In the genomic region with DNA sequence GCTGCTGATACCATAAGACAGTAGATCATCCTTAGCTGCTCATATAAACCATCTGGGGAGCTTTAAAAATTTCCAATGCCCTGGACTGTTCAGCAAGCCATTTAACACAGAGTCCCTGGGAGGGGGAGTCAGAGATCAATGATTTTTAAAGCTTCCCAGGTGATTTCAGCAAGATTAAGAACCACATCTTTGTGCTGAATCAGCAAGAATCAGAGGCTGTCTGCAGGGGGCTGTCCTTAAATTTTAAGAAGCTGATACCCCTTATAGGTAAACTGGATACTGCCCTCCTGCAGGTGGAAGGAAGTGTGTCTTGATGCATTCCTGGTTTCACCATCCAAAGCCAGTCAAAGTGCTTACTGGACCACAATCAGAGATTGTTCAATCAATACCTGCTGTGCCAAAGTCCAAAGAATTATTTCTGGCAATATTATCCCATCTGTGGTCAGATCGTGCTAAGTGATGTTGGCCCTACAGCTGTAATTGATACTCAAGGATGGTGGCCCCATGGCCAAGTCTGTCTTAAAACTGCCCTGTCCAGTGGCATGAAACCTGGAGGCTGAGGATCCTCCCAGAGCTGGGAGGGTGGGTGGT, we compare ENCODE assay signal across 22 cellular contexts.
"Had no signal": no experiment of that assay in that cellular context is flagged by ENCODE, and none has a peak within 500 bp of the region (broad histone marks: within the 10 kb centered on the region; RNA-seq: fewer than 3 reads in every experiment).

No MANE protein-coding gene starts in this region.

- H3K4me3 ChIP-seq: colonic mucosa, neural progenitor cell, prostate gland, right atrium auricular region, sigmoid colon, spleen, thoracic aorta, tibial nerve, upper lobe of left lung, uterus had no signal

- H3K9ac ChIP-seq: neural progenitor cell had no signal

- H3K27ac ChIP-seq: colonic mucosa, neural progenitor cell, prostate gland, right atrium auricular region, sigmoid colon, spleen, thoracic aorta, tibial nerve, upper lobe of left lung, uterus had no signal

- H3K9me3 ChIP-seq: colonic mucosa, prostate gland, right atrium auricular region, sigmoid colon, spleen, thoracic aorta, tibial nerve, upper lobe of left lung, uterus had no signal

- H3K4me1 ChIP-seq: colonic mucosa, prostate gland, right atrium auricular region, sigmoid colon, upper lobe of left lung, uterus had no signal

- DNase-seq: colonic mucosa; effector memory CD4-positive, alpha-beta T cell; erythroblast; hypothalamus; immature natural killer cell; kidney glomerular epithelial cell; left colon; left ventricle myocardium superior; mesenchymal stem cell; naive thymus-derived CD4-positive, alpha-beta T cell; nucleus accumbens; sigmoid colon; spleen; stimulated activated CD4-positive, alpha-beta T cell treated with anti-CD3 and anti-CD28 coated beads, Interleukin-4, amount 100 ng/mL, for 4 hours; upper lobe of left lung; uterus had no signal

- ATAC-seq: left colon; left ventricle myocardium superior; naive thymus-derived CD4-positive, alpha-beta T cell; stimulated activated memory B cell treated with anti-CD40 and anti-IgM and Interleukin-4, amounts not matched to agents 10 μg/mL and 1 μg/mL and 100 μg/mL, for 72 hours had no signal

- H3K36me3 ChIP-seq: colonic mucosa, neural progenitor cell, prostate gland, right atrium auricular region, sigmoid colon, spleen, thoracic aorta, tibial nerve, upper lobe of left lung, uterus had no signal

- H3K27me3 ChIP-seq: colonic mucosa, neural progenitor cell, right atrium auricular region, sigmoid colon, spleen, tibial nerve, upper lobe of left lung, uterus had no signal

- H2AFZ ChIP-seq: neural progenitor cell had no signal
